Comparison of ENCODE assay signal across 12 cellular contexts in the genomic region with DNA sequence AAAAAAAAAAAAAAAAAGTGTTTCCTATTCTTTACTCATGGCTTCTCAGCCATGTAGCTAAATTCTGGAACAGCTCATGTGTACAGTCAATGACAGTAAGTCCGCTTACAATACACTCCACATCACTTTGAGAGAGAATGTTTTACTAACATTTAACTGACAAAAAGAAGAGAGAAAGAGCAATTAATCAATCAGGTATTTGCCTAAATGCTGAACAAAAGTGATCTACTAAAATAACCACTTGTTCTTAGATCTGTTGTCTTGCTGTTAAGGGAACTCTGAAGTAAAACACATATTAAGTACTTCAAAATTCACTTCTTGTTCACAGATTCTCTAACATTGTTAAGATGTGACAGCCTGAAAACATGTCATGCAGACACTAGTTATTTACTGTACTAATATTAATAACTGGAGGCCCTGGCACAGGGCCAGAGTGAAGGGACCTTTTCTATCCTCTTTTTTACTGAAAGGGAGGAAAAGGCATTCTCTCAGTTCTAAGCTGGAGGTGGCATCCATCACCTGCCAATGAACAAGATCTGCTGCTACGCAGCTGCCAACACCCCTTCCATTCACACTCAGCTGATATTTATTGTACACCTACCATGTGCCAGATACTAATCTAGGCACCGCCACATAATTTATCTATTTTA.
A peak's percentile ranks its signal among the peaks of the same experiment; 100 is the strongest.
DNase-seq lines count a peak whose midpoint lies in the region; ATAC-seq and TF ChIP-seq lines count a peak whose summit lies in the region.
"Had no signal": no experiment of that assay in that cellular context is flagged by ENCODE, and none has a peak within 500 bp of the region (broad histone marks: within the 10 kb centered on the region; RNA-seq: fewer than 3 reads in every experiment).

No MANE protein-coding gene starts in this region.

- no peaks in the 10 kb centered on the region for H3K36me3 Mint-ChIP-seq in activated CD4-positive, alpha-beta memory T cell treated with anti-CD3 and anti-CD28 coated beads, Interleukin-2, amount 10 ng/mL, durations not matched to agents 7 days and 5 days (ENCODE audit: low read depth)
- H3K36me3 Mint-ChIP-seq: brain had no signal

- H3K4me3 Mint-ChIP-seq in activated CD4-positive, alpha-beta memory T cell treated with anti-CD3 and anti-CD28 coated beads, Interleukin-2, amount 10 ng/mL, durations not matched to agents 7 days and 5 days, result no peak overlapping the region
- H3K4me3 Mint-ChIP-seq: brain had no signal

- H3K9me3 ChIP-seq in RWPE2 (ENCODE audit: severe bottlenecking), result no peaks in the 10 kb centered on the region
- no peaks in the 10 kb centered on the region for H3K9me3 ChIP-seq in suprapubic skin
- H3K9me3 ChIP-seq: pancreas, testis had no signal

- no peak for TF ChIP-seq EP300 in suprapubic skin (IDR thresholded peaks at IDR 0.05)

- DNase-seq in HCEC 1CT (peak; percentile 28), RWPE2 (ENCODE audit: low spot score) (no peak), fibroblast of mammary gland (ENCODE audit: low read depth) (peak; percentile 21), suprapubic skin (ENCODE audit: low spot score in 2 of 2) (no peak)
- no peak for DNase-seq in activated CD4-positive, alpha-beta memory T cell treated with anti-CD3 and anti-CD28 coated beads, Interleukin-2, amount 10 ng/mL, durations not matched to agents 7 days and 5 days
- DNase-seq: activated T-cell treated with anti-CD3 and anti-CD28 coated beads for 4 hours, NCI-H1694, pancreas, testis had no signal

- peaks cover 42% of the 10 kb centered on the region for H3K4me1 ChIP-seq in RWPE2 (ENCODE audit: insufficient read depth, poor library complexity, severe bottlenecking)
- peaks cover 51% of the 10 kb centered on the region for H3K4me1 ChIP-seq in suprapubic skin
- H3K4me1 ChIP-seq: testis had no signal

- H3K27me3 ChIP-seq in RWPE2 (ENCODE audit: insufficient read depth, poor library complexity, severe bottlenecking), result no peaks in the 10 kb centered on the region
- H3K27me3 ChIP-seq in suprapubic skin, result no peaks in the 10 kb centered on the region
- H3K27me3 ChIP-seq: pancreas, testis had no signal

- WGBS in suprapubic skin, result 66% methylated on average over 3 of the region's 3 CpGs

- peaks cover 2% of the 10 kb centered on the region for H3K4me1 Mint-ChIP-seq in activated CD4-positive, alpha-beta memory T cell treated with anti-CD3 and anti-CD28 coated beads, Interleukin-2, amount 10 ng/mL, durations not matched to agents 7 days and 5 days

- H3K27ac Mint-ChIP-seq in activated CD4-positive, alpha-beta memory T cell treated with anti-CD3 and anti-CD28 coated beads, Interleukin-2, amount 10 ng/mL, durations not matched to agents 7 days and 5 days, result no peak overlapping the region

- no peaks in the 10 kb centered on the region for H3K36me3 ChIP-seq in RWPE2 (ENCODE audit: low read depth)
- no peaks in the 10 kb centered on the region for H3K36me3 ChIP-seq in suprapubic skin
- H3K36me3 ChIP-seq: pancreas had no signal

- H3K4me3 ChIP-seq in RWPE2 (ENCODE audit: severe bottlenecking) (no peak overlapping the region), fibroblast of mammary gland (ENCODE audit: control insufficient read depth, low read depth, low read length) (no peak overlapping the region), suprapubic skin (no peak overlapping the region)
- H3K4me3 ChIP-seq: pancreas, testis had no signal

- POLR2A ChIA-PET in activated CD4-positive, alpha-beta memory T cell treated with anti-CD3 and anti-CD28 coated beads, Interleukin-2, amount 10 ng/mL, durations not matched to agents 7 days and 5 days (lab: Charles Lee), result no interaction called here

- ATAC-seq in RWPE2 (ENCODE audit: low read depth) (no peak), GM19452 (IDR thresholded peaks at IDR 0.05; ENCODE audit: unreplicated experiment) (no peak), HG03457 (IDR thresholded peaks at IDR 0.05; ENCODE audit: unreplicated experiment) (no peak)

- H3K27me3 Mint-ChIP-seq in activated CD4-positive, alpha-beta memory T cell treated with anti-CD3 and anti-CD28 coated beads, Interleukin-2, amount 10 ng/mL, durations not matched to agents 7 days and 5 days, result no peaks in the 10 kb centered on the region
- H3K27me3 Mint-ChIP-seq: brain had no signal

- TF ChIP-seq CTCF in RWPE2 (IDR thresholded peaks at IDR 0.05; ENCODE audit: poor library complexity, severe bottlenecking) (no peak), fibroblast of mammary gland (conservative IDR thresholded peaks at IDR 0.05; ENCODE audit: control insufficient read depth, insufficient read depth, low read depth, low read length) (no peak), suprapubic skin (IDR thresholded peaks at IDR 0.05) (no peak)

- H3K27ac ChIP-seq in RWPE2 (ENCODE audit: poor library complexity, severe bottlenecking) (peak overlapping the region; percentile 96), suprapubic skin (peak overlapping the region; percentile 80)
- H3K27ac ChIP-seq: pancreas, testis had no signal

- CTCF ChIA-PET in activated CD4-positive, alpha-beta memory T cell treated with anti-CD3 and anti-CD28 coated beads, Interleukin-2, amount 10 ng/mL, durations not matched to agents 7 days and 5 days (lab: Charles Lee), result interaction anchor here (1.2 kb wide), 1 partner anchor 69 kb away, joined by 3 read pairs; no protein-coding TSS in a partner anchor

- TF ChIP-seq POLR2A in suprapubic skin (IDR thresholded peaks at IDR 0.05), result no peak

- no peaks in the 10 kb centered on the region for H3K9me3 Mint-ChIP-seq in activated CD4-positive, alpha-beta memory T cell treated with anti-CD3 and anti-CD28 coated beads, Interleukin-2, amount 10 ng/mL, durations not matched to agents 7 days and 5 days
- H3K9me3 Mint-ChIP-seq: brain had no signal

Comparison
In these comparisons a context has a peak if more than half of its experiments do, and no peak if none do; other contexts are left out.
1. DNase-seq: peak in HCEC 1CT (single experiment) and fibroblast of mammary gland (single experiment); none in RWPE2 (single experiment), suprapubic skin (0 of 2) and activated CD4-positive, alpha-beta memory T cell treated with anti-CD3 and anti-CD28 coated beads, Interleukin-2, amount 10 ng/mL, durations not matched to agents 7 days and 5 days (single experiment).